Comparison of ENCODE assay signal across 28 cellular contexts in genomic region chr19:13302521-13303270, GRCh38.
A peak's percentile ranks its signal among the peaks of the same experiment; 100 is the strongest.
DNase-seq lines count a peak whose midpoint lies in the region; ATAC-seq and TF ChIP-seq lines count a peak whose summit lies in the region.
"Had no signal": no experiment of that assay in that cellular context is flagged by ENCODE, and none has a peak within 500 bp of the region (broad histone marks: within the 10 kb centered on the region; RNA-seq: fewer than 3 reads in every experiment).

No MANE protein-coding gene starts in this region.

- in situ Hi-C loops in GM23248 (cut with MboI) = no loop called here

- no peak for DNase-seq in AG09319 (ENCODE audit: extremely low read depth, low read depth)
- DNase-seq in GM23248 = peak; percentile 22
- DNase-seq in RWPE2 (ENCODE audit: low spot score) = no peak
- peak; percentile 29 for DNase-seq in iPS-NIHi7 (ENCODE audit: extremely low spot score)
- DNase-seq in DMS53 (lab: John Stamatoyannopoulos, UW) = no peak
- no peak for DNase-seq in progenitor cell of endocrine pancreas (ENCODE audit: low spot score, unreplicated experiment)
- no peak for DNase-seq in Peyer's patch
- DNase-seq in BE2C = no peak
- DNase-seq: activated CD4-positive, alpha-beta memory T cell treated with anti-CD3 and anti-CD28 coated beads, Interleukin-2, amount 10 ng/mL, durations not matched to agents 7 days and 5 days; activated naive CD4-positive, alpha-beta T cell treated with anti-CD3 and anti-CD28 coated beads for 36 hours; activated T-cell treated with anti-CD3 and anti-CD28 coated beads, Interleukin-2, amount 50 U/mL, for 1 hour; aorta; CD8-positive, alpha-beta memory T cell; central memory CD4-positive, alpha-beta T cell; DND-41; effector CD4-positive, alpha-beta T cell; kidney glomerular epithelial cell; naive thymus-derived CD8-positive, alpha-beta T cell; NCI-H1417 treated with DMSO at 0.1 percent for 48 hours; NCI-H226; OCI-M1; stimulated activated CD4-positive, alpha-beta T cell treated with anti-CD3 and anti-CD28 coated beads, Interleukin-1b, Interleukin-23, amount 100 ng/mL, for 48 hours; stimulated activated naive B cell treated with anti-CD40 and anti-IgM and Interleukin-4, amounts not matched to agents 10 μg/mL and 1 μg/mL and 100 μg/mL, for 72 hours had no signal

- no peak overlapping the region for H3K27ac Mint-ChIP-seq in progenitor cell of endocrine pancreas
- H3K27ac Mint-ChIP-seq: activated CD4-positive, alpha-beta memory T cell treated with anti-CD3 and anti-CD28 coated beads, Interleukin-2, amount 10 ng/mL, durations not matched to agents 7 days and 5 days; activated naive CD4-positive, alpha-beta T cell treated with anti-CD3 and anti-CD28 coated beads for 36 hours; CD8-positive, alpha-beta memory T cell; IgD-negative memory B cell; memory B cell; stimulated activated naive B cell treated with anti-CD40 and anti-IgM and Interleukin-4, amounts not matched to agents 10 μg/mL and 1 μg/mL and 100 μg/mL, for 72 hours had no signal

- no peaks in the 10 kb centered on the region for H3F3A ChIP-seq in GM23248 (ENCODE audit: insufficient read depth)

- H3K9me3 Mint-ChIP-seq in progenitor cell of endocrine pancreas (ENCODE audit: low read depth) = no peaks in the 10 kb centered on the region
- H3K9me3 Mint-ChIP-seq: activated CD4-positive, alpha-beta memory T cell treated with anti-CD3 and anti-CD28 coated beads, Interleukin-2, amount 10 ng/mL, durations not matched to agents 7 days and 5 days; activated naive CD4-positive, alpha-beta T cell treated with anti-CD3 and anti-CD28 coated beads for 36 hours; CD8-positive, alpha-beta memory T cell; memory B cell; stimulated activated naive B cell treated with anti-CD40 and anti-IgM and Interleukin-4, amounts not matched to agents 10 μg/mL and 1 μg/mL and 100 μg/mL, for 72 hours had no signal

- no peaks in the 10 kb centered on the region for H4K20me1 ChIP-seq in GM23248 (ENCODE audit: insufficient read depth)

- H3K4me1 ChIP-seq in GM23248 (ENCODE audit: insufficient read depth) (no peaks in the 10 kb centered on the region), RWPE2 (ENCODE audit: insufficient read depth, poor library complexity, severe bottlenecking) (no peaks in the 10 kb centered on the region), Peyer's patch (no peaks in the 10 kb centered on the region), BE2C (no peaks in the 10 kb centered on the region)
- H3K4me1 ChIP-seq: SJSA1 had no signal

- no peak for TF ChIP-seq POLR2A in Peyer's patch (IDR thresholded peaks at IDR 0.05)

- H3K4me3 Mint-ChIP-seq in progenitor cell of endocrine pancreas (ENCODE audit: low read depth) = no peak overlapping the region
- H3K4me3 Mint-ChIP-seq: activated CD4-positive, alpha-beta memory T cell treated with anti-CD3 and anti-CD28 coated beads, Interleukin-2, amount 10 ng/mL, durations not matched to agents 7 days and 5 days; activated naive CD4-positive, alpha-beta T cell treated with anti-CD3 and anti-CD28 coated beads for 36 hours; CD8-positive, alpha-beta memory T cell; IgD-negative memory B cell; memory B cell; naive thymus-derived CD8-positive, alpha-beta T cell; stimulated activated naive B cell treated with anti-CD40 and anti-IgM and Interleukin-4, amounts not matched to agents 10 μg/mL and 1 μg/mL and 100 μg/mL, for 72 hours had no signal

- no peaks in the 10 kb centered on the region for H3K79me2 ChIP-seq in GM23248 (ENCODE audit: insufficient read depth)

- 0 out of 3 replicates have a peak, but pooled peaks have one; percentile 31 for ATAC-seq in RWPE2 (ENCODE audit: low read depth)
- ATAC-seq: esophagus mucosa; gastroesophageal sphincter; naive thymus-derived CD8-positive, alpha-beta T cell; stimulated activated naive B cell treated with anti-CD40 and anti-IgM and Interleukin-4, amounts not matched to agents 10 μg/mL and 1 μg/mL and 100 μg/mL, for 72 hours had no signal

- no peaks in the 10 kb centered on the region for H3K36me3 ChIP-seq in GM23248 (ENCODE audit: low read depth)
- H3K36me3 ChIP-seq in RWPE2 (ENCODE audit: low read depth) = no peaks in the 10 kb centered on the region
- H3K36me3 ChIP-seq in Peyer's patch = no peaks in the 10 kb centered on the region
- no peaks in the 10 kb centered on the region for H3K36me3 ChIP-seq in BE2C
- H3K36me3 ChIP-seq: gastroesophageal sphincter, SJSA1 had no signal

- H3K9me3 ChIP-seq in GM23248 (ENCODE audit: low read depth) (no peaks in the 10 kb centered on the region), RWPE2 (ENCODE audit: severe bottlenecking) (no peaks in the 10 kb centered on the region), Peyer's patch (no peaks in the 10 kb centered on the region), BE2C (no peaks in the 10 kb centered on the region)
- H3K9me3 ChIP-seq: gastroesophageal sphincter, SJSA1 had no signal

- H3K27ac ChIP-seq in GM23248 = no peak overlapping the region
- no peak overlapping the region for H3K27ac ChIP-seq in RWPE2 (ENCODE audit: poor library complexity, severe bottlenecking)
- no peak overlapping the region for H3K27ac ChIP-seq in Peyer's patch
- H3K27ac ChIP-seq: gastroesophageal sphincter, SJSA1 had no signal

- H3K27me3 ChIP-seq in GM23248 (replicated peaks; ENCODE audit: insufficient read depth) (no peaks in the 10 kb centered on the region), RWPE2 (ENCODE audit: insufficient read depth, poor library complexity, severe bottlenecking) (peaks cover 22% of the 10 kb centered on the region), Peyer's patch (no peaks in the 10 kb centered on the region), BE2C (peaks cover 36% of the 10 kb centered on the region)

- no peak overlapping the region for H2AFZ ChIP-seq in GM23248

- peaks cover 22% of the 10 kb centered on the region for H3K27me3 Mint-ChIP-seq in progenitor cell of endocrine pancreas

- WGBS in GM23248 (ENCODE audit: low coverage in 1 of 2, low lambda C conversion rate in 2 of 2, missing lambda C conversion rate in 2 of 2), 2 experiments = 9 to 14% methylated on average over 12 of the region's 12 CpGs

- H3K4me3 ChIP-seq in GM23248 (no peak overlapping the region), RWPE2 (ENCODE audit: severe bottlenecking) (no peak overlapping the region), Peyer's patch (no peak overlapping the region), BE2C (ENCODE audit: low read depth, low read length) (no peak overlapping the region)
- H3K4me3 ChIP-seq: gastroesophageal sphincter, SJSA1 had no signal

- H3K9me2 ChIP-seq in GM23248 (ENCODE audit: insufficient read depth) = no peaks in the 10 kb centered on the region

- no peak overlapping the region for H3K9ac ChIP-seq in GM23248

- TF ChIP-seq CTCF in AG09319 (IDR thresholded peaks at IDR 0.05; ENCODE audit: low read depth, low read length) = peak; percentile 1; the same call in 1 of the 2 replicates
- no peak for TF ChIP-seq CTCF in RWPE2 (IDR thresholded peaks at IDR 0.05; ENCODE audit: poor library complexity, severe bottlenecking)
- TF ChIP-seq CTCF in progenitor cell of endocrine pancreas (IDR thresholded peaks at IDR 0.05; ENCODE audit: unreplicated experiment) = no peak
- TF ChIP-seq CTCF in Peyer's patch (IDR thresholded peaks at IDR 0.05) = no peak
- TF ChIP-seq CTCF in BE2C (IDR thresholded peaks at IDR 0.05; ENCODE audit: low read depth, low read length) = no peak

- H3K4me2 ChIP-seq in GM23248 (ENCODE audit: unreplicated experiment) = no peak overlapping the region

- H3K36me3 Mint-ChIP-seq in progenitor cell of endocrine pancreas (ENCODE audit: insufficient read depth) = no peaks in the 10 kb centered on the region
- H3K36me3 Mint-ChIP-seq: IgD-negative memory B cell; memory B cell; stimulated activated naive B cell treated with anti-CD40 and anti-IgM and Interleukin-4, amounts not matched to agents 10 μg/mL and 1 μg/mL and 100 μg/mL, for 72 hours had no signal

- H3K4me1 Mint-ChIP-seq in progenitor cell of endocrine pancreas (ENCODE audit: low read depth) = peaks cover 3% of the 10 kb centered on the region
- H3K4me1 Mint-ChIP-seq: activated CD4-positive, alpha-beta memory T cell treated with anti-CD3 and anti-CD28 coated beads, Interleukin-2, amount 10 ng/mL, durations not matched to agents 7 days and 5 days; stimulated activated naive B cell treated with anti-CD40 and anti-IgM and Interleukin-4, amounts not matched to agents 10 μg/mL and 1 μg/mL and 100 μg/mL, for 72 hours had no signal

Comparison
In these comparisons a context has a peak if more than half of its experiments do, and no peak if none do; other contexts are left out.
1. DNase-seq: peak in GM23248 (single experiment) and iPS-NIHi7 (single experiment); none in AG09319 (single experiment), RWPE2 (single experiment), DMS53 (single experiment), progenitor cell of endocrine pancreas (single experiment), Peyer's patch (0 of 3) and BE2C (single experiment).